In the genomic region with DNA sequence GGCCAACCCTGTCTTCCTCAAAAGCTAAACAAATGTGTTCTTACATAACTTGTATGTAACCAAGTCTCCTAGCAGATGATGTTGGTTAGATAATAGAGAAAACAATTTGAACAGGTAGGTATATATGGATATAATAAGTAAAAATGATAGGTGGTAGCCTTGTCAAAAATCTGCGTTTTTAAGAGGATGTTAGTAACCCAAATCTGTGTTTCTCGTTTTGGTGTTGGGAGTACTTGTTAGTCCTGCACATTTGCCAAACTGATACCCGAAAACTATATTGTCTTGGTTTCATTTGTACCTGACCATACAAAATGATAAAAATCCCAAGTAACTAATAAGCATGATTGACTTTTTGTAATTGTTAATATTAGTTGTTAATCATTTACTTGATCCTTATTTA, we compare ENCODE assay signal across 16 cellular contexts. TPM values are rescaled to one million over a fixed set of nuclear protein-coding genes. Genes with fewer than 3 reads are reported as not detected.
"Had no signal": no experiment of that assay in that cellular context is flagged by ENCODE, and none has a peak within 500 bp of the region (broad histone marks: within the 10 kb centered on the region; RNA-seq: fewer than 3 reads in every experiment).

No MANE protein-coding gene starts in this region.

- DNase-seq: activated CD4-positive, alpha-beta T cell treated with anti-CD3 and anti-CD28 coated beads for 1 hour; activated naive CD4-positive, alpha-beta T cell treated with anti-CD3 and anti-CD28 coated beads, Interleukin-2, amount 10 ng/mL, durations not matched to agents 7 days and 5 days; anterior cingulate cortex; foreskin fibroblast; left colon; naive thymus-derived CD8-positive, alpha-beta T cell; sigmoid colon; stimulated activated naive CD4-positive, alpha-beta T cell treated with Interleukin-2 at 50 U/mL for 16 hours; T1000 had no signal

- H3K9me3 ChIP-seq: esophagus muscularis mucosa, sigmoid colon had no signal

- H3K4me3 ChIP-seq: esophagus muscularis mucosa, lung, sigmoid colon had no signal

- H3K4me3 Mint-ChIP-seq: activated naive CD4-positive, alpha-beta T cell treated with anti-CD3 and anti-CD28 coated beads, Interleukin-2, amount 10 ng/mL, durations not matched to agents 7 days and 5 days had no signal

- ATAC-seq: left colon; naive thymus-derived CD8-positive, alpha-beta T cell had no signal

- H3K27me3 ChIP-seq: esophagus muscularis mucosa, sigmoid colon had no signal

- H3K27ac Mint-ChIP-seq: activated T-helper 2 cell treated with anti-CD3 and anti-CD28 coated beads, Interferon-gamma antibody, Interleukin-2, Interleukin-4, amounts not matched to agents 10 μg/mL and 5 μg/mL and 100 μg/mL, durations not matched to agents 14 hours and 24 hours and 36 hours had no signal

- H3K27me3 Mint-ChIP-seq: activated naive CD4-positive, alpha-beta T cell treated with anti-CD3 and anti-CD28 coated beads, Interleukin-2, amount 10 ng/mL, durations not matched to agents 7 days and 5 days; naive thymus-derived CD8-positive, alpha-beta T cell had no signal

- H3K27ac ChIP-seq: esophagus muscularis mucosa, sigmoid colon had no signal

- H3K9me3 Mint-ChIP-seq: activated naive CD4-positive, alpha-beta T cell treated with anti-CD3 and anti-CD28 coated beads, Interleukin-2, amount 10 ng/mL, durations not matched to agents 7 days and 5 days; activated T-helper 2 cell treated with anti-CD3 and anti-CD28 coated beads, Interferon-gamma antibody, Interleukin-2, Interleukin-4, amounts not matched to agents 10 μg/mL and 5 μg/mL and 100 μg/mL, durations not matched to agents 14 hours and 24 hours and 36 hours; naive thymus-derived CD8-positive, alpha-beta T cell had no signal

RNA-seq across cellular contexts. Expression of a gene that starts 22.0 kb away (rescaled TPM):
- total RNA-seq: activated T-helper 2 cell treated with anti-CD3 and anti-CD28 coated beads, Interferon-gamma antibody, Interleukin-2, Interleukin-4, amounts not matched to agents 10 μg/mL and 5 μg/mL and 100 μg/mL, durations not matched to agents 14 hours and 24 hours and 36 hours; chondrocyte; esophagus muscularis mucosa; left colon; lung; naive thymus-derived CD8-positive, alpha-beta T cell; omental fat pad; pulmonary artery endothelial cell; sigmoid colon; temporal lobe had no signal
- polyA plus RNA-seq: lung, sigmoid colon had no signal
